17 cellular contexts compared by ENCODE assay signal in the genomic region with DNA sequence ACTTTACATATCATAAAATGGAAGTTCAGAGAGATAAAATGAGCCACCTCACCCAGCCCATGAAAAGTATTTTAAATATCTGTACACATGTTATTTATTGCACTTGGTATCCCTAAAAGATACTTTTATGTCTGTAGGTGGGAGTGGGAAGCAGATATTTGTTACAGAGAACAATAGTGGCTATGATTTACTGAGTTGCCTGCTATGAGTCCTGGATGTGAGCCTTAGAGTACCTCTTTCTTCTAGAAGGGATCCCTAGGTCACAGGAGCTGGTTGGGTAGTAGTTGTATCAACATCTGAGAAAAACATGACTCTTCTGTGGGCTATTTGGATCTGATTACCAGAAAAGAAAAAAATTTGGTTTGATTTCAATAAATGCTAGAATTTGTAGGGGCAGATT. TPM values are rescaled to one million over a fixed set of nuclear protein-coding genes. Genes with fewer than 3 reads are reported as not detected.
DNase-seq lines count a peak whose midpoint lies in the region; ATAC-seq and TF ChIP-seq lines count a peak whose summit lies in the region.
"Had no signal": no experiment of that assay in that cellular context is flagged by ENCODE, and none has a peak within 500 bp of the region (broad histone marks: within the 10 kb centered on the region; RNA-seq: fewer than 3 reads in every experiment).

No MANE protein-coding gene starts in this region.

- no peaks in the 10 kb centered on the region for H3K9me3 Mint-ChIP-seq in osteocyte (ENCODE audit: unreplicated experiment)
- H3K9me3 Mint-ChIP-seq in effector memory CD8-positive, alpha-beta T cell = no peaks in the 10 kb centered on the region
- H3K9me3 Mint-ChIP-seq: CD4-positive, alpha-beta memory T cell had no signal

- no peak overlapping the region for H3K27ac ChIP-seq in ACC112 (ENCODE audit: low read depth, low read length)
- H3K27ac ChIP-seq: BLaER1 had no signal

- no peaks in the 10 kb centered on the region for H3K4me1 ChIP-seq in ACC112 (ENCODE audit: control insufficient read depth, insufficient read depth, low read length, unreplicated experiment)

- peaks cover 13% of the 10 kb centered on the region for H3K4me1 Mint-ChIP-seq in osteocyte (ENCODE audit: unreplicated experiment)
- no peaks in the 10 kb centered on the region for H3K4me1 Mint-ChIP-seq in effector memory CD8-positive, alpha-beta T cell (ENCODE audit: low read depth in 2 of 2)

- H3K27me3 Mint-ChIP-seq in osteocyte (ENCODE audit: unreplicated experiment) = peaks cover 7% of the 10 kb centered on the region
- H3K27me3 Mint-ChIP-seq in effector memory CD8-positive, alpha-beta T cell = peaks cover 5 to 17% of the 10 kb centered on the region in 2 donors

- H3K4me3 Mint-ChIP-seq in osteocyte (ENCODE audit: unreplicated experiment) = no peak overlapping the region
- no peak overlapping the region for H3K4me3 Mint-ChIP-seq in effector memory CD8-positive, alpha-beta T cell
- H3K4me3 Mint-ChIP-seq: CD4-positive, alpha-beta memory T cell had no signal

- H3K4me3 ChIP-seq in ACC112 (ENCODE audit: low read depth, low read length) = no peak overlapping the region
- H3K4me3 ChIP-seq in fibroblast of villous mesenchyme (ENCODE audit: low read depth, low read length) = no peak overlapping the region
- H3K4me3 ChIP-seq: BLaER1, K562 had no signal

- H3K79me2 ChIP-seq in ACC112 (ENCODE audit: control insufficient read depth, insufficient read depth, low read length, unreplicated experiment) = no peaks in the 10 kb centered on the region

- H3K36me3 Mint-ChIP-seq in osteocyte (ENCODE audit: unreplicated experiment) = no peaks in the 10 kb centered on the region
- no peaks in the 10 kb centered on the region for H3K36me3 Mint-ChIP-seq in effector memory CD8-positive, alpha-beta T cell (ENCODE audit: insufficient read depth)
- H3K36me3 Mint-ChIP-seq: CD4-positive, alpha-beta memory T cell had no signal

- no peaks in the 10 kb centered on the region for H3K36me3 ChIP-seq in ACC112 (ENCODE audit: insufficient read depth, low read length)
- H3K36me3 ChIP-seq: BLaER1 had no signal

- peak; percentile 39; the same call in 1 of the 3 replicates for ATAC-seq in SK-N-SH treated with all-trans-retinoic acid at 6 μM for 48 hours
- ATAC-seq in HG03571 (IDR thresholded peaks at IDR 0.05; ENCODE audit: unreplicated experiment) = no peak
- ATAC-seq in effector memory CD8-positive, alpha-beta T cell (replicated peaks) = no peak
- ATAC-seq: K562, Right ventricle myocardium inferior had no signal

- peak; percentile 14 for DNase-seq in fibroblast of villous mesenchyme (ENCODE audit: low read depth)
- no peak for DNase-seq in osteocyte (ENCODE audit: extremely low spot score, unreplicated experiment)
- DNase-seq in NCI-H1105 treated with DMSO at 0.1 percent for 48 hours (lab: John Stamatoyannopoulos, UW) = no peak
- no peak for DNase-seq in NCI-H774 (lab: John Stamatoyannopoulos, UW)
- no peak for DNase-seq in effector memory CD8-positive, alpha-beta T cell
- DNase-seq: Calu3; CD4-positive, alpha-beta memory T cell; NCI-H1694 treated with DMSO at 0.1 percent for 48 hours; NCI-H2107; NCI-H345; NCI-H524 treated with DMSO at 0.1 percent for 48 hours had no signal

- H2AFZ ChIP-seq in ACC112 (ENCODE audit: low read length, unreplicated experiment) = peak overlapping the region; percentile 5

- no peaks in the 10 kb centered on the region for H3K27me3 ChIP-seq in ACC112 (ENCODE audit: insufficient read depth, low read length)
- H3K27me3 ChIP-seq: BLaER1 had no signal

- TF ChIP-seq CTCF in fibroblast of villous mesenchyme (IDR thresholded peaks at IDR 0.05; ENCODE audit: insufficient read depth, low read depth, low read length) (no peak), osteocyte (IDR thresholded peaks at IDR 0.05) (no peak)

- peak overlapping the region; percentile 74 for H3K27ac Mint-ChIP-seq in osteocyte (ENCODE audit: unreplicated experiment)
- no peak overlapping the region for H3K27ac Mint-ChIP-seq in effector memory CD8-positive, alpha-beta T cell

TF ChIP-seq in SK-N-SH treated with all-trans-retinoic acid at 6 μM for 48 hours, 23 proteins besides CTCF, POLR2A, EP300 and RAD21:
- TF ChIP-seq, protein P1, sequence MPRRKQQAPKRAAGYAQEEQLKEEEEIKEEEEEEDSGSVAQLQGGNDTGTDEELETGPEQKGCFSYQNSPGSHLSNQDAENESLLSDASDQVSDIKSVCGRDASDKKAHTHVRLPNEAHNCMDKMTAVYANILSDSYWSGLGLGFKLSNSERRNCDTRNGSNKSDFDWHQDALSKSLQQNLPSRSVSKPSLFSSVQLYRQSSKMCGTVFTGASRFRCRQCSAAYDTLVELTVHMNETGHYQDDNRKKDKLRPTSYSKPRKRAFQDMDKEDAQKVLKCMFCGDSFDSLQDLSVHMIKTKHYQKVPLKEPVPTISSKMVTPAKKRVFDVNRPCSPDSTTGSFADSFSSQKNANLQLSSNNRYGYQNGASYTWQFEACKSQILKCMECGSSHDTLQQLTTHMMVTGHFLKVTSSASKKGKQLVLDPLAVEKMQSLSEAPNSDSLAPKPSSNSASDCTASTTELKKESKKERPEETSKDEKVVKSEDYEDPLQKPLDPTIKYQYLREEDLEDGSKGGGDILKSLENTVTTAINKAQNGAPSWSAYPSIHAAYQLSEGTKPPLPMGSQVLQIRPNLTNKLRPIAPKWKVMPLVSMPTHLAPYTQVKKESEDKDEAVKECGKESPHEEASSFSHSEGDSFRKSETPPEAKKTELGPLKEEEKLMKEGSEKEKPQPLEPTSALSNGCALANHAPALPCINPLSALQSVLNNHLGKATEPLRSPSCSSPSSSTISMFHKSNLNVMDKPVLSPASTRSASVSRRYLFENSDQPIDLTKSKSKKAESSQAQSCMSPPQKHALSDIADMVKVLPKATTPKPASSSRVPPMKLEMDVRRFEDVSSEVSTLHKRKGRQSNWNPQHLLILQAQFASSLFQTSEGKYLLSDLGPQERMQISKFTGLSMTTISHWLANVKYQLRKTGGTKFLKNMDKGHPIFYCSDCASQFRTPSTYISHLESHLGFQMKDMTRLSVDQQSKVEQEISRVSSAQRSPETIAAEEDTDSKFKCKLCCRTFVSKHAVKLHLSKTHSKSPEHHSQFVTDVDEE (CRISPR knock-in tag; IDR thresholded peaks at IDR 0.05) = no peak

RNA-seq across cellular contexts. Expression of a gene that starts 52.5 kb away (rescaled TPM):
- 115 and 125 TPM in 2 replicates for total RNA-seq in fibroblast of villous mesenchyme
- 87.9 and 90.6 TPM in 2 replicates for total RNA-seq in osteocyte
